9 cellular contexts compared by ENCODE assay signal in genomic region chr15:89366656-89367393, GRCh38. TPM values are rescaled to one million over a fixed set of nuclear protein-coding genes. Genes with fewer than 3 reads are reported as not detected.
DNase-seq lines count a peak whose midpoint lies in the region; ATAC-seq, FAIRE-seq and TF ChIP-seq lines count a peak whose summit lies in the region.
"Had no signal": no experiment of that assay in that cellular context is flagged by ENCODE, and none has a peak within 500 bp of the region (broad histone marks: within the 10 kb centered on the region; RNA-seq: fewer than 3 reads in every experiment).

No MANE protein-coding gene starts in this region.

- no peaks in the 10 kb centered on the region for H3K36me3 ChIP-seq in CD4-positive, CD25-positive, alpha-beta regulatory T cell (ENCODE audit: control insufficient read depth, insufficient read depth, low read length)
- H3K36me3 ChIP-seq in IMR-90 (ENCODE audit: control insufficient read depth, insufficient read depth, low read length) = no peaks in the 10 kb centered on the region
- H3K36me3 ChIP-seq in K562 (ENCODE audit: control insufficient read depth, insufficient read depth, low read length) = no peaks in the 10 kb centered on the region
- H3K36me3 ChIP-seq in neural cell (ENCODE audit: insufficient read depth, low read length) = no peaks in the 10 kb centered on the region

- H3K4me3 ChIP-seq in CD4-positive, CD25-positive, alpha-beta regulatory T cell (ENCODE audit: low read depth, low read length) = no peak overlapping the region
- H3K4me3 ChIP-seq in IMR-90 (ENCODE audit: insufficient read depth, low read depth, low read length) (no peak overlapping the region), K562 (no peak overlapping the region), neural cell (ENCODE audit: low read length) (peak overlapping the region; percentile 88)

- H3K9me3 ChIP-seq in CD4-positive, CD25-positive, alpha-beta regulatory T cell (ENCODE audit: control insufficient read depth in 2 of 2, low read length in 2 of 2) = no peaks in the 10 kb centered on the region
- H3K9me3 ChIP-seq in IMR-90 (ENCODE audit: control insufficient read depth, insufficient read depth, low read length) = peaks cover 2% of the 10 kb centered on the region
- H3K9me3 ChIP-seq in K562 (replicated peaks; ENCODE audit: control insufficient read depth, insufficient read depth, low read depth, low read length) = no peaks in the 10 kb centered on the region
- H3K9me3 ChIP-seq in neural cell (ENCODE audit: low read length) = no peaks in the 10 kb centered on the region

- no peaks in the 10 kb centered on the region for H3K79me2 ChIP-seq in K562 (ENCODE audit: control insufficient read depth, insufficient read depth, low read length)
- H3K79me2 ChIP-seq in neural cell (replicated peaks; ENCODE audit: insufficient read depth, low read length) = peaks cover 86% of the 10 kb centered on the region

- no peak overlapping the region for H3K4me2 ChIP-seq in IMR-90 (ENCODE audit: low read depth, low read length)
- peak overlapping the region; percentile 68 for H3K4me2 ChIP-seq in K562 (ENCODE audit: insufficient read depth, low read length)
- H3K4me2 ChIP-seq in neural cell (ENCODE audit: low read length) = peak overlapping the region; percentile 54

- BruUV-seq in IMR-90 (replicated peaks; lab: Mats Ljungman, UMichigan) (no TSS peak), K562 (replicated peaks; lab: Mats Ljungman, UMichigan) (no TSS peak)

- no peaks in the 10 kb centered on the region for H3K36me3 Mint-ChIP-seq in CD4-positive, CD25-positive, alpha-beta regulatory T cell

- H2BK5ac ChIP-seq in IMR-90 (ENCODE audit: low read depth, low read length, poor library complexity, severe bottlenecking) = no peak overlapping the region

- H3K27ac Mint-ChIP-seq in CD4-positive, CD25-positive, alpha-beta regulatory T cell = peak overlapping the region in 1 of 3 donors; percentile 38

- no peak overlapping the region for H3K14ac ChIP-seq in IMR-90 (replicated peaks; ENCODE audit: low read depth, low read length)

- peaks cover 38% of the 10 kb centered on the region for H3K27me3 ChIP-seq in CD4-positive, CD25-positive, alpha-beta regulatory T cell (ENCODE audit: control insufficient read depth, insufficient read depth, low read length)
- H3K27me3 ChIP-seq in IMR-90 (ENCODE audit: control insufficient read depth, insufficient read depth, low read length) (peaks cover 99% of the 10 kb centered on the region), K562 (ENCODE audit: control insufficient read depth in 2 of 2, insufficient read depth in 2 of 2, low read length in 2 of 2) (peaks cover 70 to 94% of the 10 kb centered on the region in 2 experiments), neural cell (ENCODE audit: insufficient read depth, low read depth, low read length) (peaks cover 76% of the 10 kb centered on the region)

- no peak overlapping the region for H3K18ac ChIP-seq in IMR-90 (ENCODE audit: low read depth, low read length)

- no peak for DNase-seq in CD4-positive, CD25-positive, alpha-beta regulatory T cell
- DNase-seq in IMR-90 (no peak), K562 (ENCODE audit: extremely low read depth in 1 of 4, low spot score in 3 of 4) (no peak), AG08396 (ENCODE audit: low spot score) (no peak)
- DNase-seq in stimulated activated naive CD4-positive, alpha-beta T cell (lab: John Stamatoyannopoulos, UW) = no peak

- no peak overlapping the region for H3K27ac ChIP-seq in CD4-positive, CD25-positive, alpha-beta regulatory T cell (ENCODE audit: insufficient read depth, low read length, poor library complexity, severe bottlenecking)
- H3K27ac ChIP-seq in IMR-90 (ENCODE audit: insufficient read depth, low read length) (no peak overlapping the region), K562 (ENCODE audit: extremely low read depth, low read depth, low read length) (no peak overlapping the region), neural cell (ENCODE audit: low read length) (peak overlapping the region; percentile 38)
- H3K27ac ChIP-seq: HL-60 had no signal

- CTCF ChIA-PET in IMR-90 (lab: Yijun Ruan, JAX) = no interaction called here
- CTCF ChIA-PET in K562 (lab: Yijun Ruan, JAX; ENCODE audit: low intra/inter-chr PET ratio) = no interaction called here

- H2BK120ac ChIP-seq in IMR-90 (ENCODE audit: low read depth, low read length) = no peak overlapping the region

- H4K5ac ChIP-seq in IMR-90 (ENCODE audit: low read depth, low read length) = no peak overlapping the region

- TF ChIP-seq CTCF in IMR-90 (conservative IDR thresholded peaks at IDR 0.05; ENCODE audit: low read depth, low read length) = no peak
- TF ChIP-seq CTCF in K562 (IDR thresholded peaks at IDR 0.05 in 2 of 3, conservative IDR thresholded peaks at IDR 0.05 in 1 of 3; ENCODE audit: insufficient read depth in 2 of 3, low read depth in 1 of 3, low read length in 3 of 3) = no peak
- TF ChIP-seq CTCF in neural cell (IDR thresholded peaks at IDR 0.05; ENCODE audit: poor library complexity, severe bottlenecking) = no peak

- H3K79me1 ChIP-seq in IMR-90 (ENCODE audit: low read depth in 1 of 2, low read length in 2 of 2) = no peaks in the 10 kb centered on the region

- no peak overlapping the region for H3K4ac ChIP-seq in IMR-90 (ENCODE audit: low read depth, low read length)

- H2AK9ac ChIP-seq in IMR-90 (replicated peaks; ENCODE audit: low read depth, low read length, poor library complexity) = peak overlapping the region; percentile 43

- no peak overlapping the region for H2AK5ac ChIP-seq in IMR-90 (ENCODE audit: low read depth, low read length)

- no peaks in the 10 kb centered on the region for H3K9me2 ChIP-seq in neural cell (ENCODE audit: insufficient read depth, low read length)

- 25% methylated on average over 4 of the region's 21 CpGs; no CpG with 5 or more reads in 1 of the 2 experiments for WGBS in IMR-90 (ENCODE audit: extremely low coverage in 2 of 2, insufficient read length in 1 of 2), 2 experiments
- WGBS in K562 (ENCODE audit: insufficient coverage, low coverage, missing lambda C conversion rate) = 12% methylated on average over 21 of the region's 21 CpGs

- H3F3A ChIP-seq in neural cell (ENCODE audit: insufficient read depth, low read length, poor library complexity, severe bottlenecking) = no peaks in the 10 kb centered on the region

- no peak overlapping the region for H3K23ac ChIP-seq in IMR-90 (ENCODE audit: low read depth, low read length)

- no peak overlapping the region for H3K9ac ChIP-seq in IMR-90 (ENCODE audit: low read depth, low read length)
- peak overlapping the region in 1 of 2 experiments; percentile 84; a peak in 2 of 4 replicates for H3K9ac ChIP-seq in K562 (ENCODE audit: insufficient read depth in 1 of 2, low read depth in 2 of 2, low read length in 2 of 2)
- peak overlapping the region; percentile 81 for H3K9ac ChIP-seq in neural cell (ENCODE audit: low read length)

- in situ Hi-C loops in IMR-90 (cut with MboI; ENCODE audit: low sequenced_read_pairs) (no loop called here), K562 (cut with MboI) (no loop called here)

- H3K9me1 ChIP-seq in IMR-90 (ENCODE audit: insufficient read depth, low read length) = no peaks in the 10 kb centered on the region
- peaks cover 4% of the 10 kb centered on the region for H3K9me1 ChIP-seq in K562 (ENCODE audit: control insufficient read depth, insufficient read depth, low read length)

- no peak overlapping the region for H2BK20ac ChIP-seq in IMR-90 (ENCODE audit: low read depth, low read length)

- intact Hi-C loops in IMR-90 (cut with micrococcal nuclease) (no loop called here), K562 (cut with micrococcal nuclease) (no loop called here)

- no peak for FAIRE-seq in K562 (lab: Jason Lieb, UNC)

- H3K4me1 Mint-ChIP-seq in CD4-positive, CD25-positive, alpha-beta regulatory T cell = peaks cover 0 to 37% (median 9%) of the 10 kb centered on the region in 4 donors

- dilution Hi-C loops in IMR-90 (cut with HindIII; ENCODE audit: low sequenced_read_pairs, unreplicated experiment) = no loop called here

- peak overlapping the region in 3 of 4 donors; percentile 39 to 47 (median 46) for H3K4me3 Mint-ChIP-seq in CD4-positive, CD25-positive, alpha-beta regulatory T cell

- TF ChIP-seq EP300 in K562 (IDR thresholded peaks at IDR 0.05; ENCODE audit: low read length) = no peak
- TF ChIP-seq EP300 in neural cell (conservative IDR thresholded peaks at IDR 0.05; ENCODE audit: poor library complexity, severe bottlenecking) = no peak

- no peak overlapping the region for H2AFZ ChIP-seq in IMR-90 (replicated peaks; ENCODE audit: low read length, poor library complexity)
- H2AFZ ChIP-seq in K562 (ENCODE audit: low read depth, low read length) = peak overlapping the region; percentile 69
- peak overlapping the region; percentile 36 for H2AFZ ChIP-seq in neural cell (ENCODE audit: low read depth, low read length)

- H3K9me3 Mint-ChIP-seq in CD4-positive, CD25-positive, alpha-beta regulatory T cell = peaks cover 0 to 20% (median 0%) of the 10 kb centered on the region in 7 donors

- H4K91ac ChIP-seq in IMR-90 (ENCODE audit: insufficient read depth, low read depth, low read length) = no peak overlapping the region

- no peak for ATAC-seq in CD4-positive, CD25-positive, alpha-beta regulatory T cell (ENCODE audit: low read depth in 2 of 2)
- ATAC-seq in IMR-90 (ENCODE audit: low read depth) = no peak
- ATAC-seq in K562 = no peak; the same call in 2 of the 3 replicates
- no peak for ATAC-seq in HG02571 (IDR thresholded peaks at IDR 0.05; ENCODE audit: unreplicated experiment)
- no peak for ATAC-seq in HG03139 (IDR thresholded peaks at IDR 0.05; ENCODE audit: unreplicated experiment)

- no peak for TF ChIP-seq POLR2A in IMR-90 (IDR thresholded peaks at IDR 0.05; ENCODE audit: low read depth, low read length)
- TF ChIP-seq POLR2A in K562 (conservative IDR thresholded peaks at IDR 0.05) = no peak

- TF ChIP-seq RAD21 in IMR-90 (IDR thresholded peaks at IDR 0.05; ENCODE audit: low read length) (no peak), K562 (CRISPR knock-in tag; conservative IDR thresholded peaks at IDR 0.05 in 1 of 2, IDR thresholded peaks at IDR 0.05 in 1 of 2) (no peak), neural cell (conservative IDR thresholded peaks at IDR 0.05) (no peak)

- peaks cover 78% of the 10 kb centered on the region for H3K27me3 Mint-ChIP-seq in CD4-positive, CD25-positive, alpha-beta regulatory T cell

- no peak overlapping the region for H4K8ac ChIP-seq in IMR-90 (ENCODE audit: low read depth in 2 of 2, low read length in 2 of 2)

- H2BK15ac ChIP-seq in IMR-90 (ENCODE audit: low read depth, low read length) = no peak overlapping the region

- H3K4me1 ChIP-seq in CD4-positive, CD25-positive, alpha-beta regulatory T cell (ENCODE audit: control insufficient read depth, insufficient read depth, low read length, poor library complexity, severe bottlenecking) = peaks cover 29% of the 10 kb centered on the region
- H3K4me1 ChIP-seq in IMR-90 (ENCODE audit: control insufficient read depth, insufficient read depth, low read length) (no peaks in the 10 kb centered on the region), K562 (replicated peaks in 1 of 2; ENCODE audit: control insufficient read depth in 2 of 2, insufficient read depth in 2 of 2, low read length in 2 of 2) (peaks cover 0 to 32% of the 10 kb centered on the region in 2 experiments; a peak in 3 of 5 replicates)

- H4K20me1 ChIP-seq in IMR-90 (ENCODE audit: insufficient read depth, low read length) = peaks cover 6% of the 10 kb centered on the region; the same call in 1 of the 2 replicates
- peaks cover 16% of the 10 kb centered on the region for H4K20me1 ChIP-seq in K562 (replicated peaks; ENCODE audit: control insufficient read depth, insufficient read depth, low read length)
- no peaks in the 10 kb centered on the region for H4K20me1 ChIP-seq in neural cell (ENCODE audit: insufficient read depth)

- POLR2A ChIA-PET in IMR-90 (lab: Charles Lee; ENCODE audit: unreplicated experiment) = interaction anchor here (1.0 kb wide), 1 partner anchor 9 kb away, joined by 9 read pairs; no protein-coding TSS in a partner anchor
- POLR2A ChIA-PET in K562 (lab: Yijun Ruan, JAX) = interaction anchor here (0.7 to 1.2 kb wide), 3 partner anchors 31 to 1842 kb away, joined by 3 read pairs; no protein-coding TSS in a partner anchor

- no peak overlapping the region for H3K56ac ChIP-seq in IMR-90 (ENCODE audit: extremely low read depth, insufficient read depth, low read length)

RNA-seq across cellular contexts. Expression of gene POLG, which starts 32.2 kb away (rescaled TPM):
- total RNA-seq in CD4-positive, CD25-positive, alpha-beta regulatory T cell = 157 TPM
- polyA plus RNA-seq in CD4-positive, CD25-positive, alpha-beta regulatory T cell = 10 to 100 TPM; 31.2 to 38.3 (median 33.7) TPM
- total RNA-seq in IMR-90 (2012; rRNA removed) (18.3 and 19.9 TPM in 2 replicates), K562 (2014; rRNA removed) (63.0 and 68.9 TPM in 2 replicates), K562 (2014; rRNA removed; fragmentation: Illumina TruSeq; extraction: Trizol) (27.0 and 34.6 TPM in 2 replicates), K562 (2015; rRNA removed; fragmentation: Illumina TruSeq; extraction: Trizol) (38.6 and 39.9 TPM in 2 replicates), K562 (2021) (65.7 and 83.8 TPM in 2 replicates)
- polyA plus RNA-seq in IMR-90 (2012; rRNA removed) (30.3 and 30.6 TPM in 2 replicates), K562 (2011; rRNA removed) (25.6 and 35.0 TPM in 2 replicates), K562 (2014; fragmentation: Illumina TruSeq; extraction: Trizol) (40.6 and 43.9 TPM in 2 replicates), K562 (2014; fragmentation: Nextera tagmentation; extraction: Ambion mirVana) (10 to 100 TPM; 15.2 to 20.8 TPM), K562 (2014; rRNA removed) (47.5 and 51.4 TPM in 2 replicates), neural cell (47.9 and 62.9 TPM in 2 replicates)
- polyA plus RNA-seq in IMR-90 (2012; cell fraction: cytosol; rRNA removed) = 19.3 and 22.4 TPM in 2 replicates
- polyA plus RNA-seq in IMR-90 (2012; cell fraction: nucleus; rRNA removed; ENCODE audit: low replicate concordance) = 164 and 186 TPM in 2 replicates
- total RNA-seq in K562 (2011; cell fraction: chromatin; rRNA removed; ENCODE audit: low replicate concordance) = 181 and 354 TPM in 2 replicates
- 195 and 214 TPM in 2 replicates for total RNA-seq in K562 (2011; cell fraction: nucleolus; rRNA removed)
- 139 and 161 TPM in 2 replicates for total RNA-seq in K562 (2011; cell fraction: nucleoplasm; rRNA removed)
- 21.0 and 24.8 TPM in 2 replicates for polyA plus RNA-seq in K562 (2011; cell fraction: cytosol; rRNA removed)
- 204 and 235 TPM in 2 replicates for polyA plus RNA-seq in K562 (2011; cell fraction: nucleus; rRNA removed)
- 42.1 and 45.4 TPM in 2 replicates for polyA plus RNA-seq in K562 (2012)
- 22.7 and 28.2 TPM in 2 replicates for polyA minus RNA-seq in K562 (2011; rRNA and poly(A)+ RNA removed)
- 24.6 and 37.5 TPM in 2 replicates for polyA minus RNA-seq in K562 (2011; cell fraction: cytosol; rRNA and poly(A)+ RNA removed)
- polyA minus RNA-seq in K562 (2011; cell fraction: nucleus; rRNA and poly(A)+ RNA removed) = 104 and 107 TPM in 2 replicates
- 42.7 and 58.9 TPM in 2 replicates for polyA minus RNA-seq in neural cell
